In the genomic region with DNA sequence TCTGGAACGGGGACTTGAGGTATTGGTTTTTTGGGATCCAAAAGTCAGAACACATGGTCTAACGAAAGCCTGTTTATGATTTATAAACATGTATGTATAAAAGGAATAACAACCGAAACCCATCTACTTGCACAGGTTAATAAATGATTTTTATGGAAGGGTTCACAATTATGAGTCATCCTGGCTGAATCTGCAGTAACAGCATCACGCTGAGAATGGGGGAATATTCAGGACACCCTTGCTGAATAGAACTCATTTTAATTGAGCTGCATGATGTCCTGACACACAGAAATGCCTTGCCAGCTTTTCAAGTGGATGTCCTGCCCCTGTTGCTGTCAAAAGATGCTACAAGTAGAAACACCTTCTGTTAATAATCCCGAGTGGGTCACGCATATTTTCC, we compare ENCODE assay signal across 11 cellular contexts. TPM values are rescaled to one million over a fixed set of nuclear protein-coding genes. Genes with fewer than 3 reads are reported as not detected.
"Had no signal": no experiment of that assay in that cellular context is flagged by ENCODE, and none has a peak within 500 bp of the region (broad histone marks: within the 10 kb centered on the region; RNA-seq: fewer than 3 reads in every experiment).

No MANE protein-coding gene starts in this region.

- H3K9me3 Mint-ChIP-seq: activated naive CD4-positive, alpha-beta T cell treated with anti-CD3 and anti-CD28 coated beads for 36 hours; activated T-helper 1 cell treated with anti-CD3 and anti-CD28 coated beads, Interleukin-12 subunit alpha, Interleukin-12 subunit beta, Interleukin-2, Interleukin-4 antibody, amounts not matched to agents 30 ng/mL and 10 ng/mL and 1 ng/mL, durations not matched to agents 14 hours and 24 hours and 36 hours; neural progenitor cell; T-cell had no signal

- H3K4me3 ChIP-seq: heart left ventricle, neural progenitor cell, skin epidermis had no signal

- DNase-seq: activated CD4-positive, alpha-beta T cell treated with anti-CD3 and anti-CD28 coated beads for 48 hours; activated naive CD4-positive, alpha-beta T cell treated with anti-CD3 and anti-CD28 coated beads for 36 hours; brain microvascular endothelial cell; cerebellar nuclear complex; dermis blood vessel endothelial cell; heart left ventricle; T-cell; WERI-Rb-1 had no signal

- H3K36me3 Mint-ChIP-seq: neural progenitor cell, T-cell had no signal

- H3K4me1 Mint-ChIP-seq: neural progenitor cell had no signal

- H3K4me3 Mint-ChIP-seq: activated naive CD4-positive, alpha-beta T cell treated with anti-CD3 and anti-CD28 coated beads for 36 hours; activated T-helper 1 cell treated with anti-CD3 and anti-CD28 coated beads, Interleukin-12 subunit alpha, Interleukin-12 subunit beta, Interleukin-2, Interleukin-4 antibody, amounts not matched to agents 30 ng/mL and 10 ng/mL and 1 ng/mL, durations not matched to agents 14 hours and 24 hours and 36 hours; neural progenitor cell; T-cell had no signal

- H3K27ac Mint-ChIP-seq: activated naive CD4-positive, alpha-beta T cell treated with anti-CD3 and anti-CD28 coated beads for 36 hours; activated T-helper 1 cell treated with anti-CD3 and anti-CD28 coated beads, Interleukin-12 subunit alpha, Interleukin-12 subunit beta, Interleukin-2, Interleukin-4 antibody, amounts not matched to agents 30 ng/mL and 10 ng/mL and 1 ng/mL, durations not matched to agents 14 hours and 24 hours and 36 hours; neural progenitor cell; T-cell had no signal

RNA-seq across cellular contexts. Expression of gene TGFA, which starts 54.7 kb away (rescaled TPM):
- total RNA-seq: activated T-helper 1 cell treated with anti-CD3 and anti-CD28 coated beads, Interleukin-12 subunit alpha, Interleukin-12 subunit beta, Interleukin-2, Interleukin-4 antibody, amounts not matched to agents 30 ng/mL and 10 ng/mL and 1 ng/mL, durations not matched to agents 14 hours and 24 hours and 36 hours had no signal
